ENCODE assay signal across 2 cellular contexts in the genomic region with DNA sequence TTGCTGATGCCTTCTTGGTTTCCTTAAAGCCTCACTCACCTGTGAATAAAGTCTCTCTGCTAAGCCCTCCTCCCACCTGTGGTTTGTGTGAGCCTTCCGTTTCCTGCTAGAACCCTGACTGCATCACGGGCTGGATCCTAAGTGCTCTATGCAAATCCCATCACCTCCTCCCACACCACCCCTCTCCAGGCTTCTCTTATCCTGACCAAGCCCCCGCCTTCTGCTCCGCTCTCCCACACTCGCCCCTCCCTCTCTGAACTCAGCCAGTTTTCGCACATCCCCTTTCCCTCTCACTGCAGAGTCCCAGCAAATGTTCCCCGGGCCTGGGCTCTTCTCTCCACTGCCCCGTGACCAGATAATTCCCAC.
TF ChIP-seq lines count a peak whose summit lies in the region.

No MANE protein-coding gene starts in this region.

TF ChIP-seq in GM23338, 12 proteins besides CTCF, POLR2A, EP300 and RAD21 (continued from another document):
- TF ChIP-seq NANOG (IDR thresholded peaks at IDR 0.05; ENCODE audit: borderline replicate concordance), result no peak
- TF ChIP-seq ZNF331 (CRISPR knock-in tag; IDR thresholded peaks at IDR 0.05; ENCODE audit: low read depth), result no peak
- no peak for TF ChIP-seq CREB1 (CRISPR knock-in tag; IDR thresholded peaks at IDR 0.05; ENCODE audit: low read depth)
- TF ChIP-seq EZH2phosphoT487 (IDR thresholded peaks at IDR 0.05; ENCODE audit: unreplicated experiment), result no peak
- TF ChIP-seq, protein P1, sequence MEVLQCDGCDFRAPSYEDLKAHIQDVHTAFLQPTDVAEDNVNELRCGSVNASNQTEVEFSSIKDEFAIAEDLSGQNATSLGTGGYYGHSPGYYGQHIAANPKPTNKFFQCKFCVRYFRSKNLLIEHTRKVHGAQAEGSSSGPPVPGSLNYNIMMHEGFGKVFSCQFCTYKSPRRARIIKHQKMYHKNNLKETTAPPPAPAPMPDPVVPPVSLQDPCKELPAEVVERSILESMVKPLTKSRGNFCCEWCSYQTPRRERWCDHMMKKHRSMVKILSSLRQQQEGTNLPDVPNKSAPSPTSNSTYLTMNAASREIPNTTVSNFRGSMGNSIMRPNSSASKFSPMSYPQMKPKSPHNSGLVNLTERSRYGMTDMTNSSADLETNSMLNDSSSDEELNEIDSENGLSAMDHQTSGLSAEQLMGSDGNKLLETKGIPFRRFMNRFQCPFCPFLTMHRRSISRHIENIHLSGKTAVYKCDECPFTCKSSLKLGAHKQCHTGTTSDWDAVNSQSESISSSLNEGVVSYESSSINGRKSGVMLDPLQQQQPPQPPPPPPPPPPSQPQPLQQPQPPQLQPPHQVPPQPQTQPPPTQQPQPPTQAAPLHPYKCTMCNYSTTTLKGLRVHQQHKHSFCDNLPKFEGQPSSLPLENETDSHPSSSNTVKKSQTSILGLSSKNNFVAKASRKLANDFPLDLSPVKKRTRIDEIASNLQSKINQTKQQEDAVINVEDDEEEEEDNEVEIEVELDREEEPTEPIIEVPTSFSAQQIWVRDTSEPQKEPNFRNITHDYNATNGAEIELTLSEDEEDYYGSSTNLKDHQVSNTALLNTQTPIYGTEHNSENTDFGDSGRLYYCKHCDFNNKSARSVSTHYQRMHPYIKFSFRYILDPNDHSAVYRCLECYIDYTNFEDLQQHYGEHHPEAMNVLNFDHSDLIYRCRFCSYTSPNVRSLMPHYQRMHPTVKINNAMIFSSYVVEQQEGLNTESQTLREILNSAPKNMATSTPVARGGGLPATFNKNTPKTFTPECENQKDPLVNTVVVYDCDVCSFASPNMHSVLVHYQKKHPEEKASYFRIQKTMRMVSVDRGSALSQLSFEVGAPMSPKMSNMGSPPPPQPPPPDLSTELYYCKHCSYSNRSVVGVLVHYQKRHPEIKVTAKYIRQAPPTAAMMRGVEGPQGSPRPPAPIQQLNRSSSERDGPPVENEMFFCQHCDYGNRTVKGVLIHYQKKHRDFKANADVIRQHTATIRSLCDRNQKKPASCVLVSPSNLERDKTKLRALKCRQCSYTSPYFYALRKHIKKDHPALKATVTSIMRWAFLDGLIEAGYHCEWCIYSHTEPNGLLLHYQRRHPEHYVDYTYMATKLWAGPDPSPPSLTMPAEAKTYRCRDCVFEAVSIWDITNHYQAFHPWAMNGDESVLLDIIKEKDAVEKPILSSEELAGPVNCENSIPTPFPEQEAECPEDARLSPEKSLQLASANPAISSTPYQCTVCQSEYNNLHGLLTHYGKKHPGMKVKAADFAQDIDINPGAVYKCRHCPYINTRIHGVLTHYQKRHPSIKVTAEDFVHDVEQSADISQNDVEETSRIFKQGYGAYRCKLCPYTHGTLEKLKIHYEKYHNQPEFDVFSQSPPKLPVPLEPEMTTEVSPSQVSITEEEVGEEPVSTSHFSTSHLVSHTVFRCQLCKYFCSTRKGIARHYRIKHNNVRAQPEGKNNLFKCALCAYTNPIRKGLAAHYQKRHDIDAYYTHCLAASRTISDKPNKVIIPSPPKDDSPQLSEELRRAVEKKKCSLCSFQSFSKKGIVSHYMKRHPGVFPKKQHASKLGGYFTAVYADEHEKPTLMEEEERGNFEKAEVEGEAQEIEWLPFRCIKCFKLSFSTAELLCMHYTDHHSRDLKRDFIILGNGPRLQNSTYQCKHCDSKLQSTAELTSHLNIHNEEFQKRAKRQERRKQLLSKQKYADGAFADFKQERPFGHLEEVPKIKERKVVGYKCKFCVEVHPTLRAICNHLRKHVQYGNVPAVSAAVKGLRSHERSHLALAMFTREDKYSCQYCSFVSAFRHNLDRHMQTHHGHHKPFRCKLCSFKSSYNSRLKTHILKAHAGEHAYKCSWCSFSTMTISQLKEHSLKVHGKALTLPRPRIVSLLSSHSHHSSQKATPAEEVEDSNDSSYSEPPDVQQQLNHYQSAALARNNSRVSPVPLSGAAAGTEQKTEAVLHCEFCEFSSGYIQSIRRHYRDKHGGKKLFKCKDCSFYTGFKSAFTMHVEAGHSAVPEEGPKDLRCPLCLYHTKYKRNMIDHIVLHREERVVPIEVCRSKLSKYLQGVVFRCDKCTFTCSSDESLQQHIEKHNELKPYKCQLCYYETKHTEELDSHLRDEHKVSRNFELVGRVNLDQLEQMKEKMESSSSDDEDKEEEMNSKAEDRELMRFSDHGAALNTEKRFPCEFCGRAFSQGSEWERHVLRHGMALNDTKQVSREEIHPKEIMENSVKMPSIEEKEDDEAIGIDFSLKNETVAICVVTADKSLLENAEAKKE (CRISPR knock-in tag; IDR thresholded peaks at IDR 0.05), result no peak
- no peak for TF ChIP-seq JUNB (IDR thresholded peaks at IDR 0.05; ENCODE audit: unreplicated experiment)

TF ChIP-seq in SK-N-SH treated with all-trans-retinoic acid at 6 μM for 48 hours, 23 proteins besides CTCF, POLR2A, EP300 and RAD21 (continued from another document):
- TF ChIP-seq, protein P2, sequence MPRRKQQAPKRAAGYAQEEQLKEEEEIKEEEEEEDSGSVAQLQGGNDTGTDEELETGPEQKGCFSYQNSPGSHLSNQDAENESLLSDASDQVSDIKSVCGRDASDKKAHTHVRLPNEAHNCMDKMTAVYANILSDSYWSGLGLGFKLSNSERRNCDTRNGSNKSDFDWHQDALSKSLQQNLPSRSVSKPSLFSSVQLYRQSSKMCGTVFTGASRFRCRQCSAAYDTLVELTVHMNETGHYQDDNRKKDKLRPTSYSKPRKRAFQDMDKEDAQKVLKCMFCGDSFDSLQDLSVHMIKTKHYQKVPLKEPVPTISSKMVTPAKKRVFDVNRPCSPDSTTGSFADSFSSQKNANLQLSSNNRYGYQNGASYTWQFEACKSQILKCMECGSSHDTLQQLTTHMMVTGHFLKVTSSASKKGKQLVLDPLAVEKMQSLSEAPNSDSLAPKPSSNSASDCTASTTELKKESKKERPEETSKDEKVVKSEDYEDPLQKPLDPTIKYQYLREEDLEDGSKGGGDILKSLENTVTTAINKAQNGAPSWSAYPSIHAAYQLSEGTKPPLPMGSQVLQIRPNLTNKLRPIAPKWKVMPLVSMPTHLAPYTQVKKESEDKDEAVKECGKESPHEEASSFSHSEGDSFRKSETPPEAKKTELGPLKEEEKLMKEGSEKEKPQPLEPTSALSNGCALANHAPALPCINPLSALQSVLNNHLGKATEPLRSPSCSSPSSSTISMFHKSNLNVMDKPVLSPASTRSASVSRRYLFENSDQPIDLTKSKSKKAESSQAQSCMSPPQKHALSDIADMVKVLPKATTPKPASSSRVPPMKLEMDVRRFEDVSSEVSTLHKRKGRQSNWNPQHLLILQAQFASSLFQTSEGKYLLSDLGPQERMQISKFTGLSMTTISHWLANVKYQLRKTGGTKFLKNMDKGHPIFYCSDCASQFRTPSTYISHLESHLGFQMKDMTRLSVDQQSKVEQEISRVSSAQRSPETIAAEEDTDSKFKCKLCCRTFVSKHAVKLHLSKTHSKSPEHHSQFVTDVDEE (CRISPR knock-in tag; IDR thresholded peaks at IDR 0.05), result no peak
